In the genomic region with DNA sequence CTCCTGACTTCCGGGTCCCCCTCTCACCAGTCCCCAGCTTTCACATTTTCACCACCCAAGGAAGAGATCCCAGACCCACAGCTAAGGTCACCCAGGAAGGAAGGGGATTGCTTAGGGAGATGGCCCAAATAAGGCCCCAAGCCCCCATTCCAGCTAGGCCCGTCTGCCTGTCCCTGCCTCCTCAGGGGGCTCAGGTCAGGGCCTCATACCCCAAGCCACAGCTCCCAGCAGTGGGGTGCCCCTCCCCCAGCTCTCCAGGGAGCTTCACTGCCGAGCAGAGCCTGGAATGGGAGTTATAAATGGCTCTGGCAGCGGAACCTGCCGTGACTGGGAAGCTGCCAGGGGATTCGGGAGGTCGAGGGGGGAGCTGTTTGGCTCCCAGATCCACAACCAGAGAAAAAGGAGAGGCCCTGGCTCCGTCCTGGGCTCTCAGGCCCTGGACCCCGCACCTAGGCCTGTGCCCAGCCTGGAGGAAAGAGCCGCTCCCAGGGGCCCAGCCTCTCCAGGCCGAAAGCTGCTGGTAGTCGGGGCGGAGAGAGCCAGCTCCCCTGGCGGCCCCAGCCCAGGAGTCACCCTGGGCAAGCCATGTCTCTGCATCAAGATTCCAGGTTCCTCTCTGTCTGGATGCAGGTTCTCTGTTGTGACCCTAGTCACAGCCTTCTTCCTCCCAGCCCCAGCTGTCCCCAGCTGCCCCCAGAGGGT, we compare ENCODE assay signal across 9 cellular contexts. TPM values are rescaled to one million over a fixed set of nuclear protein-coding genes. Genes with fewer than 3 reads are reported as not detected.
DNase-seq lines count a peak whose midpoint lies in the region; ATAC-seq lines count a peak whose summit lies in the region.
"Had no signal": no experiment of that assay in that cellular context is flagged by ENCODE, and none has a peak within 500 bp of the region (broad histone marks: within the 10 kb centered on the region; RNA-seq: fewer than 3 reads in every experiment).

No MANE protein-coding gene starts in this region.

- H3K9ac ChIP-seq in iPS-20b (ENCODE audit: low read depth, low read length): peak overlapping the region; percentile 32; the same call in 1 of the 2 replicates

- peaks cover 7% of the 10 kb centered on the region; the same call in 1 of the 2 replicates for H3K4me1 ChIP-seq in iPS-20b (ENCODE audit: insufficient read depth, low read length)

- H3K36me3 ChIP-seq in iPS-20b (ENCODE audit: insufficient read depth, low read depth, low read length): no peaks in the 10 kb centered on the region

- H3K4me3 ChIP-seq in iPS-20b (ENCODE audit: low read length): no peak overlapping the region

- no peak overlapping the region for H3K4me3 Mint-ChIP-seq in activated CD4-positive, alpha-beta T cell treated with anti-CD3 and anti-CD28 coated beads, Interleukin-2, amount 10 ng/mL, durations not matched to agents 24 days and 14 days
- H3K4me3 Mint-ChIP-seq: neural crest cell had no signal

- no peaks in the 10 kb centered on the region for H3K9me3 Mint-ChIP-seq in activated CD4-positive, alpha-beta T cell treated with anti-CD3 and anti-CD28 coated beads, Interleukin-2, amount 10 ng/mL, durations not matched to agents 24 days and 14 days
- H3K9me3 Mint-ChIP-seq: neural crest cell had no signal

- DNase-seq in HT-29 (ENCODE audit: low spot score) (peak; percentile 64), anterior cingulate cortex (lab: John Stamatoyannopoulos, UW) (peak in 51 of 58 donors; percentile 12 to 86 (median 66)), stromal cell of bone marrow (ENCODE audit: low read depth) (peak; percentile 56), NCI-H146 (lab: John Stamatoyannopoulos, UW) (no peak)
- no peak for DNase-seq in activated CD4-positive, alpha-beta T cell treated with anti-CD3 and anti-CD28 coated beads, Interleukin-2, amount 10 ng/mL, durations not matched to agents 24 days and 14 days

- H3K9me3 ChIP-seq in iPS-20b (ENCODE audit: insufficient read depth, low read depth, low read length): no peaks in the 10 kb centered on the region

- peaks cover 9% of the 10 kb centered on the region; the same call in 1 of the 2 replicates for H3K27me3 ChIP-seq in iPS-20b (ENCODE audit: insufficient read depth, low read length)

- intact Hi-C loops in activated CD4-positive, alpha-beta T cell treated with anti-CD3 and anti-CD28 coated beads, Interleukin-2, amount 10 ng/mL, durations not matched to agents 24 days and 14 days (cut with micrococcal nuclease): no loop called here

- peaks cover 8% of the 10 kb centered on the region for H3K4me1 Mint-ChIP-seq in activated CD4-positive, alpha-beta T cell treated with anti-CD3 and anti-CD28 coated beads, Interleukin-2, amount 10 ng/mL, durations not matched to agents 24 days and 14 days

- ATAC-seq in HG02610 (IDR thresholded peaks at IDR 0.05; ENCODE audit: unreplicated experiment) (no peak), GM19455 (IDR thresholded peaks at IDR 0.05; ENCODE audit: unreplicated experiment) (no peak)

- H3K27ac Mint-ChIP-seq in activated CD4-positive, alpha-beta T cell treated with anti-CD3 and anti-CD28 coated beads, Interleukin-2, amount 10 ng/mL, durations not matched to agents 24 days and 14 days: no peak overlapping the region

- no peaks in the 10 kb centered on the region for H3K27me3 Mint-ChIP-seq in activated CD4-positive, alpha-beta T cell treated with anti-CD3 and anti-CD28 coated beads, Interleukin-2, amount 10 ng/mL, durations not matched to agents 24 days and 14 days

- H3K36me3 Mint-ChIP-seq in activated CD4-positive, alpha-beta T cell treated with anti-CD3 and anti-CD28 coated beads, Interleukin-2, amount 10 ng/mL, durations not matched to agents 24 days and 14 days (ENCODE audit: low read depth): no peaks in the 10 kb centered on the region

- no peak overlapping the region for H3K27ac ChIP-seq in iPS-20b (ENCODE audit: low read length)

RNA-seq across cellular contexts. Expression of gene CCDC9B, which starts 0.6 kb away (rescaled TPM):
- 15.3 and 16.4 TPM in 2 replicates for total RNA-seq in HT-29 (2014; rRNA removed; shearing (Covaris generic))
- total RNA-seq in activated CD4-positive, alpha-beta T cell treated with anti-CD3 and anti-CD28 coated beads, Interleukin-2, amount 10 ng/mL, durations not matched to agents 24 days and 14 days: 0.21 and 0.54 TPM in 2 replicates

RNA-seq across cellular contexts. Expression of gene PHGR1, which starts 10.6 kb away (rescaled TPM):
- total RNA-seq in HT-29 (2014; rRNA removed; shearing (Covaris generic)): 72.8 and 94.3 TPM in 2 replicates
- not detected in 2 replicates for total RNA-seq in activated CD4-positive, alpha-beta T cell treated with anti-CD3 and anti-CD28 coated beads, Interleukin-2, amount 10 ng/mL, durations not matched to agents 24 days and 14 days
- total RNA-seq: neural crest cell had no signal

RNA-seq across cellular contexts. Expression of gene INAFM2, which starts 16.7 kb away (rescaled TPM):
- total RNA-seq in HT-29 (2014; rRNA removed; shearing (Covaris generic)): 7.9 and 10.2 TPM in 2 replicates
- 22.8 and 23.3 TPM in 2 replicates for total RNA-seq in activated CD4-positive, alpha-beta T cell treated with anti-CD3 and anti-CD28 coated beads, Interleukin-2, amount 10 ng/mL, durations not matched to agents 24 days and 14 days

RNA-seq across cellular contexts. Expression of gene DISP2, which starts 17.8 kb away (rescaled TPM):
- total RNA-seq in HT-29 (2014; rRNA removed; shearing (Covaris generic)): 0.81 and 1.3 TPM in 2 replicates
- 0.02 and 0.05 TPM in 2 replicates for total RNA-seq in activated CD4-positive, alpha-beta T cell treated with anti-CD3 and anti-CD28 coated beads, Interleukin-2, amount 10 ng/mL, durations not matched to agents 24 days and 14 days

RNA-seq across cellular contexts. Expression of gene PLCB2, which starts 32.5 kb away (rescaled TPM):
- total RNA-seq in HT-29 (2014; rRNA removed; shearing (Covaris generic)): 0.38 and 0.91 TPM in 2 replicates
- 82.7 and 95.7 TPM in 2 replicates for total RNA-seq in activated CD4-positive, alpha-beta T cell treated with anti-CD3 and anti-CD28 coated beads, Interleukin-2, amount 10 ng/mL, durations not matched to agents 24 days and 14 days

Comparison
In these comparisons a context has a peak if more than half of its experiments do, and no peak if none do; other contexts are left out.
1. DNase-seq: peak in HT-29 (single experiment), anterior cingulate cortex (51 of 58) and stromal cell of bone marrow (single experiment); none in NCI-H146 (single experiment) and activated CD4-positive, alpha-beta T cell treated with anti-CD3 and anti-CD28 coated beads, Interleukin-2, amount 10 ng/mL, durations not matched to agents 24 days and 14 days (single experiment).
2. RNA of gene CCDC9B, which starts 0.6 kb away (total RNA-seq): 15.3 to 16.4 TPM in HT-29; 0.21 to 0.54 TPM in activated CD4-positive, alpha-beta T cell treated with anti-CD3 and anti-CD28 coated beads, Interleukin-2, amount 10 ng/mL, durations not matched to agents 24 days and 14 days; every median in the first group is over 10 times any median in the second.
3. RNA of gene PHGR1, which starts 10.6 kb away (total RNA-seq): 72.8 to 94.3 TPM in HT-29; not detected in activated CD4-positive, alpha-beta T cell treated with anti-CD3 and anti-CD28 coated beads, Interleukin-2, amount 10 ng/mL, durations not matched to agents 24 days and 14 days; every median in the first group is over 10 times any median in the second.